8 cellular contexts compared by ENCODE assay signal in the genomic region with DNA sequence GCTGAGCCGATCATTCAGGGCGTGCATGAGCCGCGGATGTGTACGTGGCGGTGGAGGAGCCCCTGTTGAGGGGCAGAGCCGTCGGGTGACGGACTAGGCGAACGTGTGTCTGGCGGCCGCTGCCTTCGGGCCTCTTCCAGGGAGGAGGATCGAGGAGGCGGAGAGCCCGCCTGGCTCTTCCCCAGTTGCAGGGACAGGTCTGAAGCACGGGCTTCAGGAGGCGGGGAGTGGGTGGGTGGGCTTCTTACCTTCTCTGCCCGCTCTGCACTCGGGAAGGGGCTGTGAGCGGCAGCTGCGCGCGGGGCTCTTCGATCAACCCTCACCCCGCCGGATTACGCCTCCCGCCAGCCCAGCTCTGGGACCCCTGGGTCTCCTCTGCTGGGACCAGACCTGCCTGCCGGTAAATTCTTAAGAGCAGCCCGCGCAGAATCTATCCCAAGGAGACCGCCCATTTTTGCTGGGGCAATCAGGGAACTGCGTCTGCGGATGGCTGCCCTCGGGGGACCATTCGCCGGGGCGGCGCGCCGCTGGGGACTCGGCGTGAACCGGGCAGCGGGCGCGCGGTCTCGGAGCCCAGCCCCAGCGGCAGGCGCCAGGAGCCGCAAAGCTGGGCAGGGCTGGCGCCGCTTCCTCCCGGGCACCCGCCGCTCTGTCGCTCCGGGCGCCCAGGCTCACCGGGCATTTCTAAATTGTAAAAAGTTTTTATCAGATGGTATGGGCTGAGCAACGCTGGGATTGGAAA. TPM values are rescaled to one million over a fixed set of nuclear protein-coding genes. Genes with fewer than 3 reads are reported as not detected.
DNase-seq lines count a peak whose midpoint lies in the region; ATAC-seq and TF ChIP-seq lines count a peak whose summit lies in the region.

No MANE protein-coding gene starts in this region.

- H3F3A ChIP-seq in DOHH2 (ENCODE audit: control insufficient read depth, insufficient read depth): peaks cover 11% of the 10 kb centered on the region

- peak overlapping the region; percentile 91 for H3K4me3 Mint-ChIP-seq in T-helper 17 cell

- no peaks in the 10 kb centered on the region for H3K9me3 ChIP-seq in DOHH2 (ENCODE audit: control insufficient read depth, insufficient read depth, low read length)
- no peaks in the 10 kb centered on the region for H3K9me3 ChIP-seq in T-helper 17 cell (ENCODE audit: control insufficient read depth, low read length, poor library complexity, severe bottlenecking)

- H3K4me2 ChIP-seq in DOHH2 (ENCODE audit: low read length): peak overlapping the region; percentile 73

- in situ Hi-C loops in KBM-7 (cut with MboI; ENCODE audit: low pct_unique_long_range_greater_than_20kb, low sequenced_read_pairs): no loop called here

- H3K4me1 ChIP-seq in DOHH2 (ENCODE audit: control insufficient read depth, low read length): peaks cover 43% of the 10 kb centered on the region

- H3K27me3 Mint-ChIP-seq in T-helper 17 cell: no peaks in the 10 kb centered on the region

- H3K4me1 Mint-ChIP-seq in T-helper 17 cell: peaks cover 37% of the 10 kb centered on the region

- DNase-seq in KBM-7 (peak; percentile 53), T-helper 17 cell (peak; percentile 18 to 32 (median 21)), cardiac fibroblast (ENCODE audit: low read depth in 2 of 2) (peak in 1 of 2 donors; percentile 36), left lobe of liver (ENCODE audit: low spot score) (peak; percentile 55), AML-193 (lab: John Stamatoyannopoulos, UW) (no peak)
- peak; percentile 64 for DNase-seq in stimulated activated CD8-positive, alpha-beta memory T cell treated with anti-CD3 and anti-CD28 coated beads, Interleukin-4, amount 100 ng/mL, for 48 hours

- no peaks in the 10 kb centered on the region for H4K20me1 ChIP-seq in DOHH2 (ENCODE audit: control insufficient read depth, insufficient read depth, low read depth, low read length)

- ATAC-seq in GM21529 (IDR thresholded peaks at IDR 0.05; ENCODE audit: unreplicated experiment): peak; percentile 16
- peak; percentile 35 for ATAC-seq in T-helper 17 cell
- peak; percentile 82 for ATAC-seq in left lobe of liver

- H3K4me3 ChIP-seq in DOHH2 (ENCODE audit: low read length) (peak overlapping the region; percentile 72), cardiac fibroblast (replicated peaks in 1 of 2; ENCODE audit: low read depth in 2 of 2, low read length in 2 of 2) (peak overlapping the region; percentile 55 to 62)

- TF ChIP-seq CTCF in DOHH2 (IDR thresholded peaks at IDR 0.05; ENCODE audit: low read depth, low read length, poor library complexity, severe bottlenecking): no peak
- TF ChIP-seq CTCF in cardiac fibroblast (IDR thresholded peaks at IDR 0.05; ENCODE audit: low read depth, low read length): no peak

- no peaks in the 10 kb centered on the region for H3K36me3 ChIP-seq in DOHH2 (ENCODE audit: control insufficient read depth, low read length)

- H3K79me2 ChIP-seq in DOHH2 (ENCODE audit: control insufficient read depth, low read length): no peaks in the 10 kb centered on the region

- peaks cover 13% of the 10 kb centered on the region for H3K27me3 ChIP-seq in DOHH2 (ENCODE audit: control insufficient read depth, low read length)

- peaks cover 9% of the 10 kb centered on the region for H3K36me3 Mint-ChIP-seq in T-helper 17 cell (ENCODE audit: low read depth)

- H3K27ac Mint-ChIP-seq in T-helper 17 cell: peak overlapping the region; percentile 98

- H3K9me2 ChIP-seq in DOHH2 (replicated peaks; ENCODE audit: control insufficient read depth, low read length): no peaks in the 10 kb centered on the region

- no peak overlapping the region for H3K27ac ChIP-seq in DOHH2 (ENCODE audit: low read depth, low read length)

RNA-seq across cellular contexts. Expression of gene PLAC8, which starts 4.9 kb away (rescaled TPM):
- 100 to 1,000 TPM; 146 to 182 TPM for total RNA-seq in T-helper 17 cell
- 6.8 TPM for total RNA-seq in left lobe of liver

Comparison
In these comparisons a context has a peak if more than half of its experiments do, and no peak if none do; other contexts are left out.
1. ATAC-seq: peak in every context shown above with its lines; median percentile 82 in left lobe of liver; 35 in T-helper 17 cell; 16 in GM21529.
2. DNase-seq: peak in KBM-7 (single experiment), T-helper 17 cell (3 of 3), left lobe of liver (single experiment) and stimulated activated CD8-positive, alpha-beta memory T cell treated with anti-CD3 and anti-CD28 coated beads, Interleukin-4, amount 100 ng/mL, for 48 hours (single experiment); none in AML-193 (0 of 2).
3. RNA of gene PLAC8, which starts 4.9 kb away (total RNA-seq): 146 to 182 TPM in T-helper 17 cell; 6.8 TPM in left lobe of liver (single experiment); every median in the first group is over 10 times any median in the second.